In genomic region chr5:64749385-64749784, GRCh38 we compare ENCODE assay signal across 35 cellular contexts. TPM values are rescaled to one million over a fixed set of nuclear protein-coding genes. Genes with fewer than 3 reads are reported as not detected.
"Had no signal": no experiment of that assay in that cellular context is flagged by ENCODE, and none has a peak within 500 bp of the region (broad histone marks: within the 10 kb centered on the region; RNA-seq: fewer than 3 reads in every experiment).

No MANE protein-coding gene starts in this region.

- H3K4me1 Mint-ChIP-seq: brain had no signal

- DNase-seq: activated B cell treated with CpG ODN at 0.5 μM for 24 hours; activated CD4-positive, alpha-beta memory T cell treated with anti-CD3 and anti-CD28 coated beads, Interleukin-2, amount 10 ng/mL, durations not matched to agents 7 days and 5 days; activated CD4-positive, alpha-beta T cell treated with anti-CD3 and anti-CD28 coated beads for 36 hours; activated CD4-positive, alpha-beta T cell treated with anti-CD3 and anti-CD28 coated beads for 48 hours; activated CD4-positive, alpha-beta T cell treated with anti-CD3 and anti-CD28 coated beads, Interleukin-2, amount 10 ng/mL, durations not matched to agents 7 days and 5 days; activated CD4-positive, alpha-beta T cell treated with anti-CD3 and anti-CD28 coated beads, Interleukin-2, amount 50 U/mL, for 48 hours; activated CD4-positive, CD25-positive, alpha-beta regulatory T cell treated with anti-CD3 and anti-CD28 coated beads, Interleukin-2, amount 50 U/mL, for 72 hours; activated CD8-positive, alpha-beta memory T cell treated with anti-CD3 and anti-CD28 coated beads for 24 hours; activated CD8-positive, alpha-beta memory T cell treated with anti-CD3 and anti-CD28 coated beads, Interleukin-2, amount 10 ng/mL, durations not matched to agents 7 days and 5 days; activated CD8-positive, alpha-beta memory T cell treated with anti-CD3 and anti-CD28 coated beads, Interleukin-2, amount 50 U/mL, for 48 hours; activated CD8-positive, alpha-beta T cell treated with anti-CD3 and anti-CD28 coated beads, Interleukin-2, amount 10 ng/mL, durations not matched to agents 7 days and 5 days; activated effector memory CD4-positive, alpha-beta T cell treated with Interleukin-2 at 50 U/mL for 16 hours; activated gamma-delta T cell; activated naive CD4-positive, alpha-beta T cell treated with anti-CD3 and anti-CD28 coated beads, Interleukin-2, amount 10 ng/mL, durations not matched to agents 7 days and 5 days; activated naive CD4-positive, alpha-beta T cell treated with Interleukin-2 at 50 U/mL for 16 hours; activated naive CD8-positive, alpha-beta T cell treated with anti-CD3 and anti-CD28 coated beads, Interleukin-2, amount 10 ng/mL, durations not matched to agents 7 days and 5 days; activated naive CD8-positive, alpha-beta T cell treated with anti-CD3 and anti-CD28 coated beads, Interleukin-2, amount 50 U/mL, for 24 hours; activated T-cell treated with anti-CD3 and anti-CD28 coated beads, Interleukin-2, amount 50 U/mL, for 24 hours; activated T-cell treated with anti-CD3 and anti-CD28 coated beads, Interleukin-2, amount 50 U/mL, for 48 hours; amygdala; anterior cingulate cortex; caudate nucleus; T-helper 2 cell; T-helper 9 cell had no signal

- H3K27ac Mint-ChIP-seq: activated B cell treated with CpG ODN at 0.5 μM for 24 hours; activated CD4-positive, alpha-beta memory T cell treated with anti-CD3 and anti-CD28 coated beads, Interleukin-2, amount 10 ng/mL, durations not matched to agents 7 days and 5 days; activated CD4-positive, alpha-beta T cell treated with anti-CD3 and anti-CD28 coated beads for 36 hours; activated CD4-positive, alpha-beta T cell treated with anti-CD3 and anti-CD28 coated beads, Interleukin-2, amount 10 ng/mL, durations not matched to agents 7 days and 5 days; activated CD8-positive, alpha-beta memory T cell treated with anti-CD3 and anti-CD28 coated beads, Interleukin-2, amount 10 ng/mL, durations not matched to agents 7 days and 5 days; activated CD8-positive, alpha-beta T cell treated with anti-CD3 and anti-CD28 coated beads, Interleukin-2, amount 10 ng/mL, durations not matched to agents 7 days and 5 days; activated naive CD4-positive, alpha-beta T cell treated with anti-CD3 and anti-CD28 coated beads, Interleukin-2, amount 10 ng/mL, durations not matched to agents 7 days and 5 days; activated naive CD4-positive, alpha-beta T cell treated with anti-CD3 and anti-CD28 coated beads, Interleukin-2, amount 50 U/mL, for 24 hours; activated naive CD8-positive, alpha-beta T cell; activated naive CD8-positive, alpha-beta T cell treated with anti-CD3 and anti-CD28 coated beads, Interleukin-2, amount 10 ng/mL, durations not matched to agents 7 days and 5 days; activated naive CD8-positive, alpha-beta T cell treated with anti-CD3 and anti-CD28 coated beads, Interleukin-2, amount 50 U/mL, for 24 hours; activated T-cell treated with anti-CD3 and anti-CD28 coated beads, Interleukin-2, amount 50 U/mL, for 24 hours; activated T-helper 2 cell treated with anti-CD3 and anti-CD28 coated beads, Interferon-gamma antibody, Interleukin-2, Interleukin-4, amounts not matched to agents 10 μg/mL and 5 μg/mL and 100 μg/mL, durations not matched to agents 14 hours and 24 hours and 36 hours; T-helper 2 cell treated with Interferon-gamma antibody and Interleukin-4, amounts not matched to agents 5 μg/mL and 100 μg/mL, for 36 hours had no signal

- ATAC-seq: activated CD4-positive, alpha-beta T cell treated with anti-CD3 and anti-CD28 coated beads for 36 hours; activated CD8-positive, alpha-beta memory T cell treated with anti-CD3 and anti-CD28 coated beads, Interleukin-2, amount 10 ng/mL, durations not matched to agents 7 days and 5 days; activated CD8-positive, alpha-beta T cell treated with anti-CD3 and anti-CD28 coated beads, Interleukin-2, amount 10 ng/mL, durations not matched to agents 7 days and 5 days; activated naive CD8-positive, alpha-beta T cell treated with anti-CD3 and anti-CD28 coated beads, Interleukin-2, amount 50 U/mL, for 24 hours had no signal

- H3K9me3 Mint-ChIP-seq: activated B cell treated with CpG ODN at 0.5 μM for 24 hours; activated CD4-positive, alpha-beta memory T cell treated with anti-CD3 and anti-CD28 coated beads, Interleukin-2, amount 10 ng/mL, durations not matched to agents 7 days and 5 days; activated CD4-positive, alpha-beta T cell treated with anti-CD3 and anti-CD28 coated beads, Interleukin-2, amount 10 ng/mL, durations not matched to agents 7 days and 5 days; activated naive CD4-positive, alpha-beta T cell treated with anti-CD3 and anti-CD28 coated beads, Interleukin-2, amount 10 ng/mL, durations not matched to agents 7 days and 5 days; activated naive CD4-positive, alpha-beta T cell treated with anti-CD3 and anti-CD28 coated beads, Interleukin-2, amount 50 U/mL, for 24 hours; activated naive CD8-positive, alpha-beta T cell treated with anti-CD3 and anti-CD28 coated beads, Interleukin-2, amount 10 ng/mL, durations not matched to agents 7 days and 5 days; activated naive CD8-positive, alpha-beta T cell treated with anti-CD3 and anti-CD28 coated beads, Interleukin-2, amount 50 U/mL, for 24 hours; activated T-cell treated with anti-CD3 and anti-CD28 coated beads, Interleukin-2, amount 50 U/mL, for 24 hours; activated T-helper 2 cell treated with anti-CD3 and anti-CD28 coated beads, Interferon-gamma antibody, Interleukin-2, Interleukin-4, amounts not matched to agents 10 μg/mL and 5 μg/mL and 100 μg/mL, durations not matched to agents 14 hours and 24 hours and 36 hours; brain; T-helper 2 cell treated with Interferon-gamma antibody and Interleukin-4, amounts not matched to agents 5 μg/mL and 100 μg/mL, for 36 hours had no signal

- H3K27ac ChIP-seq: ascending aorta, cardiac muscle cell, VCaP had no signal

- H3K4me3 ChIP-seq: ascending aorta, cardiac muscle cell had no signal

- H3K27me3 ChIP-seq: ascending aorta, cardiac muscle cell had no signal

- H3K4me3 Mint-ChIP-seq: activated B cell treated with CpG ODN at 0.5 μM for 24 hours; activated CD4-positive, alpha-beta memory T cell treated with anti-CD3 and anti-CD28 coated beads, Interleukin-2, amount 10 ng/mL, durations not matched to agents 7 days and 5 days; activated CD4-positive, alpha-beta T cell treated with anti-CD3 and anti-CD28 coated beads for 36 hours; activated CD4-positive, alpha-beta T cell treated with anti-CD3 and anti-CD28 coated beads, Interleukin-2, amount 10 ng/mL, durations not matched to agents 7 days and 5 days; activated CD8-positive, alpha-beta memory T cell treated with anti-CD3 and anti-CD28 coated beads, Interleukin-2, amount 10 ng/mL, durations not matched to agents 7 days and 5 days; activated CD8-positive, alpha-beta T cell treated with anti-CD3 and anti-CD28 coated beads, Interleukin-2, amount 10 ng/mL, durations not matched to agents 7 days and 5 days; activated naive CD4-positive, alpha-beta T cell treated with anti-CD3 and anti-CD28 coated beads, Interleukin-2, amount 10 ng/mL, durations not matched to agents 7 days and 5 days; activated naive CD4-positive, alpha-beta T cell treated with anti-CD3 and anti-CD28 coated beads, Interleukin-2, amount 50 U/mL, for 24 hours; activated naive CD8-positive, alpha-beta T cell; activated naive CD8-positive, alpha-beta T cell treated with anti-CD3 and anti-CD28 coated beads, Interleukin-2, amount 10 ng/mL, durations not matched to agents 7 days and 5 days; activated naive CD8-positive, alpha-beta T cell treated with anti-CD3 and anti-CD28 coated beads, Interleukin-2, amount 50 U/mL, for 24 hours; activated T-cell treated with anti-CD3 and anti-CD28 coated beads, Interleukin-2, amount 50 U/mL, for 24 hours; brain; T-helper 2 cell treated with Interferon-gamma antibody and Interleukin-4, amounts not matched to agents 5 μg/mL and 100 μg/mL, for 36 hours had no signal

- H3K4me1 ChIP-seq: ascending aorta had no signal

- H3K9me3 ChIP-seq: ascending aorta had no signal

- H3K27me3 Mint-ChIP-seq: activated B cell treated with CpG ODN at 0.5 μM for 24 hours; activated CD4-positive, alpha-beta memory T cell treated with anti-CD3 and anti-CD28 coated beads, Interleukin-2, amount 10 ng/mL, durations not matched to agents 7 days and 5 days; activated CD4-positive, alpha-beta T cell treated with anti-CD3 and anti-CD28 coated beads for 36 hours; activated CD4-positive, alpha-beta T cell treated with anti-CD3 and anti-CD28 coated beads, Interleukin-2, amount 10 ng/mL, durations not matched to agents 7 days and 5 days; activated CD8-positive, alpha-beta memory T cell treated with anti-CD3 and anti-CD28 coated beads, Interleukin-2, amount 10 ng/mL, durations not matched to agents 7 days and 5 days; activated naive CD4-positive, alpha-beta T cell treated with anti-CD3 and anti-CD28 coated beads, Interleukin-2, amount 10 ng/mL, durations not matched to agents 7 days and 5 days; activated naive CD4-positive, alpha-beta T cell treated with anti-CD3 and anti-CD28 coated beads, Interleukin-2, amount 50 U/mL, for 24 hours; activated naive CD8-positive, alpha-beta T cell; activated naive CD8-positive, alpha-beta T cell treated with anti-CD3 and anti-CD28 coated beads, Interleukin-2, amount 10 ng/mL, durations not matched to agents 7 days and 5 days; activated naive CD8-positive, alpha-beta T cell treated with anti-CD3 and anti-CD28 coated beads, Interleukin-2, amount 50 U/mL, for 24 hours; activated T-cell treated with anti-CD3 and anti-CD28 coated beads, Interleukin-2, amount 50 U/mL, for 24 hours had no signal

RNA-seq across cellular contexts. Expression of gene SHISAL2B, which starts 59.1 kb away (rescaled TPM):
- total RNA-seq: activated B cell treated with CpG ODN at 0.5 μM for 24 hours; activated CD4-positive, alpha-beta memory T cell treated with anti-CD3 and anti-CD28 coated beads, Interleukin-2, amount 10 ng/mL, durations not matched to agents 7 days and 5 days; activated CD4-positive, alpha-beta T cell treated with anti-CD3 and anti-CD28 coated beads for 36 hours; activated CD4-positive, alpha-beta T cell treated with anti-CD3 and anti-CD28 coated beads, Interleukin-2, amount 10 ng/mL, durations not matched to agents 7 days and 5 days; activated CD8-positive, alpha-beta memory T cell treated with anti-CD3 and anti-CD28 coated beads, Interleukin-2, amount 10 ng/mL, durations not matched to agents 7 days and 5 days; activated CD8-positive, alpha-beta T cell treated with anti-CD3 and anti-CD28 coated beads, Interleukin-2, amount 10 ng/mL, durations not matched to agents 7 days and 5 days; activated naive CD8-positive, alpha-beta T cell treated with anti-CD3 and anti-CD28 coated beads, Interleukin-2, amount 10 ng/mL, durations not matched to agents 7 days and 5 days; activated T-helper 2 cell treated with anti-CD3 and anti-CD28 coated beads, Interferon-gamma antibody, Interleukin-2, Interleukin-4, amounts not matched to agents 10 μg/mL and 5 μg/mL and 100 μg/mL, durations not matched to agents 14 hours and 24 hours and 36 hours; ascending aorta; bronchial epithelial cell; cardiac muscle cell; cerebellum; T-helper 1 cell treated with Interleukin-12 subunit alpha and Interleukin-12 subunit beta and Interleukin-4 antibody, amounts not matched to agents 30 ng/mL and 1 ng/mL, for 36 hours had no signal
